In genomic region chr16:89445166-89445565, GRCh38 we compare ENCODE assay signal across 18 cellular contexts. TPM values are rescaled to one million over a fixed set of nuclear protein-coding genes. Genes with fewer than 3 reads are reported as not detected.
DNase-seq lines count a peak whose midpoint lies in the region; ATAC-seq, FAIRE-seq and TF ChIP-seq lines count a peak whose summit lies in the region.
"Had no signal": no experiment of that assay in that cellular context is flagged by ENCODE, and none has a peak within 500 bp of the region (broad histone marks: within the 10 kb centered on the region; RNA-seq: fewer than 3 reads in every experiment).

No MANE protein-coding gene starts in this region.

- TF ChIP-seq CTCF in HEK293 (tag by site-specific recombination; IDR thresholded peaks at IDR 0.05) (no peak), K562 (IDR thresholded peaks at IDR 0.05 in 2 of 3, conservative IDR thresholded peaks at IDR 0.05 in 1 of 3; ENCODE audit: insufficient read depth in 2 of 3, low read depth in 1 of 3, low read length in 3 of 3) (no peak), nephron progenitor cell (IDR thresholded peaks at IDR 0.05) (no peak)

- H4K20me1 ChIP-seq in K562 (replicated peaks; ENCODE audit: control insufficient read depth, insufficient read depth, low read length) = peaks cover 90% of the 10 kb centered on the region

- H3K4me1 ChIP-seq in HEK293 (ENCODE audit: control insufficient read depth, insufficient read depth, low read length) (peaks cover 38% of the 10 kb centered on the region), K562 (replicated peaks in 1 of 2; ENCODE audit: control insufficient read depth in 2 of 2, insufficient read depth in 2 of 2, low read length in 2 of 2) (peaks cover 50 to 56% of the 10 kb centered on the region in 2 experiments)

- H3K79me2 ChIP-seq in K562 (ENCODE audit: control insufficient read depth, insufficient read depth, low read length) = peaks cover 99% of the 10 kb centered on the region

- no peaks in the 10 kb centered on the region for H3K36me3 ChIP-seq in HEK293 (ENCODE audit: control insufficient read depth in 2 of 2, insufficient read depth in 1 of 2, low read length in 2 of 2)
- peaks cover 4% of the 10 kb centered on the region; the same call in 2 of the 3 replicates for H3K36me3 ChIP-seq in K562 (ENCODE audit: control insufficient read depth, insufficient read depth, low read length)
- H3K36me3 ChIP-seq: adrenal gland had no signal

- H3K4me2 ChIP-seq in K562 (ENCODE audit: insufficient read depth, low read length) = no peak overlapping the region

- H3K9me3 Mint-ChIP-seq in T-helper 1 cell treated with Interleukin-12 subunit alpha and Interleukin-12 subunit beta and Interleukin-4 antibody, amounts not matched to agents 30 μg/mL and 1 μg/mL, for 36 hours = no peaks in the 10 kb centered on the region
- no peaks in the 10 kb centered on the region for H3K9me3 Mint-ChIP-seq in nephron progenitor cell

- H3K4me3 ChIP-seq in HEK293 (ENCODE audit: low read depth, low read length) (no peak overlapping the region), K562 (no peak overlapping the region)
- H3K4me3 ChIP-seq: adrenal gland, lung had no signal

- H2AFZ ChIP-seq in K562 (ENCODE audit: low read depth, low read length) = no peak overlapping the region

- no peak for TF ChIP-seq EP300 in K562 (IDR thresholded peaks at IDR 0.05; ENCODE audit: low read length)

- POLR2A ChIA-PET in HEK293 (lab: Yijun Ruan, JAX) = interaction anchor here (1.2 kb wide), 1 partner anchor 29 kb away, joined by 4 read pairs; no protein-coding TSS in a partner anchor
- POLR2A ChIA-PET in K562 (lab: Yijun Ruan, JAX) = interaction anchor here (1.0 to 1.3 kb wide), 3 partner anchors 19 to 76 kb away, joined by 3 to 8 read pairs (median 3); no protein-coding TSS in a partner anchor

- CTCF ChIA-PET in HEK293 (lab: Yijun Ruan, JAX) (interaction anchor here (0.6 kb wide), 1 partner anchor 65 kb away, joined by 4 read pairs; no protein-coding TSS in a partner anchor), K562 (lab: Yijun Ruan, JAX; ENCODE audit: low intra/inter-chr PET ratio) (no interaction called here)

- no peak for TF ChIP-seq RAD21 in K562 (CRISPR knock-in tag; conservative IDR thresholded peaks at IDR 0.05 in 1 of 2, IDR thresholded peaks at IDR 0.05 in 1 of 2)

- no peak for FAIRE-seq in K562 (lab: Jason Lieb, UNC)
- FAIRE-seq: colon, GM19239, TTC549 had no signal

- H3K27me3 ChIP-seq in K562 (ENCODE audit: control insufficient read depth in 2 of 2, insufficient read depth in 2 of 2, low read length in 2 of 2) = no peaks in the 10 kb centered on the region
- H3K27me3 ChIP-seq: adrenal gland had no signal

- peak overlapping the region in 1 of 2 experiments; percentile 53; a peak in 1 of 4 replicates for H3K9ac ChIP-seq in K562 (ENCODE audit: insufficient read depth in 1 of 2, low read depth in 2 of 2, low read length in 2 of 2)

- BruUV-seq in K562 (replicated peaks; lab: Mats Ljungman, UMichigan) = no TSS peak

- peaks cover 75% of the 10 kb centered on the region for H3K4me1 Mint-ChIP-seq in T-helper 1 cell treated with Interleukin-12 subunit alpha and Interleukin-12 subunit beta and Interleukin-4 antibody, amounts not matched to agents 30 μg/mL and 1 μg/mL, for 36 hours (ENCODE audit: low read depth)
- peaks cover 83% of the 10 kb centered on the region for H3K4me1 Mint-ChIP-seq in nephron progenitor cell

- 66% methylated on average over 5 of the region's 5 CpGs for WGBS in K562 (ENCODE audit: insufficient coverage, low coverage, missing lambda C conversion rate)

- ATAC-seq in K562 (no peak), GM19397 (IDR thresholded peaks at IDR 0.05; ENCODE audit: unreplicated experiment) (no peak), HG02884 (IDR thresholded peaks at IDR 0.05; ENCODE audit: unreplicated experiment) (no peak)

- in situ Hi-C loops in K562 (cut with MboI) = no loop called here

- TF ChIP-seq POLR2A in K562 (conservative IDR thresholded peaks at IDR 0.05) = no peak

- H3K27ac ChIP-seq in HEK293 (ENCODE audit: extremely low read depth, low read depth, low read length) = no peak overlapping the region
- no peak overlapping the region for H3K27ac ChIP-seq in K562 (ENCODE audit: extremely low read depth, low read depth, low read length)
- H3K27ac ChIP-seq: adrenal gland had no signal

- peaks cover 3% of the 10 kb centered on the region for H3K36me3 Mint-ChIP-seq in T-helper 1 cell treated with Interleukin-12 subunit alpha and Interleukin-12 subunit beta and Interleukin-4 antibody, amounts not matched to agents 30 μg/mL and 1 μg/mL, for 36 hours (ENCODE audit: low read depth)
- peaks cover 26% of the 10 kb centered on the region for H3K36me3 Mint-ChIP-seq in nephron progenitor cell (ENCODE audit: low read depth)

- peak overlapping the region; percentile 10 for H3K27ac Mint-ChIP-seq in T-helper 1 cell treated with Interleukin-12 subunit alpha and Interleukin-12 subunit beta and Interleukin-4 antibody, amounts not matched to agents 30 μg/mL and 1 μg/mL, for 36 hours
- peak overlapping the region; percentile 90 for H3K27ac Mint-ChIP-seq in nephron progenitor cell

- H3K9me1 ChIP-seq in K562 (ENCODE audit: control insufficient read depth, insufficient read depth, low read length) = peaks cover 26% of the 10 kb centered on the region

- H3K9me3 ChIP-seq in HEK293 (ENCODE audit: control insufficient read depth, insufficient read depth, low read depth, low read length) (no peaks in the 10 kb centered on the region), K562 (replicated peaks; ENCODE audit: control insufficient read depth, insufficient read depth, low read depth, low read length) (no peaks in the 10 kb centered on the region)
- H3K9me3 ChIP-seq: adrenal gland, Caco-2 had no signal

- H3K4me3 Mint-ChIP-seq in T-helper 1 cell treated with Interleukin-12 subunit alpha and Interleukin-12 subunit beta and Interleukin-4 antibody, amounts not matched to agents 30 μg/mL and 1 μg/mL, for 36 hours = no peak overlapping the region
- no peak overlapping the region for H3K4me3 Mint-ChIP-seq in nephron progenitor cell

- no peaks in the 10 kb centered on the region for H3K27me3 Mint-ChIP-seq in T-helper 1 cell treated with Interleukin-12 subunit alpha and Interleukin-12 subunit beta and Interleukin-4 antibody, amounts not matched to agents 30 μg/mL and 1 μg/mL, for 36 hours (ENCODE audit: low read depth)
- no peaks in the 10 kb centered on the region for H3K27me3 Mint-ChIP-seq in nephron progenitor cell (ENCODE audit: low read depth, poor library complexity)

- intact Hi-C loops in K562 (cut with micrococcal nuclease) = no loop called here

- DNase-seq in T-helper 1 cell (no peak), K562 (ENCODE audit: extremely low read depth in 1 of 4, low spot score in 3 of 4) (no peak), nephron progenitor cell (no peak), glomerular visceral epithelial cell (ENCODE audit: extremely low spot score) (no peak)
- DNase-seq: 8988T, adrenal gland, Caco-2, GF-D8, NCI-H187 treated with DMSO at 0.1 percent for 48 hours, NCI-H524 treated with DMSO at 0.1 percent for 48 hours had no signal

TF ChIP-seq in K562, 482 proteins besides CTCF, POLR2A, EP300 and RAD21 (continues in another document):
- TF ChIP-seq POLR2G (IDR thresholded peaks at IDR 0.05; ENCODE audit: low read depth, low read length) = 0 out of 2 replicates have a peak, but pooled peaks have one; percentile 2
- no peak for TF ChIP-seq ZNF785 (CRISPR knock-in tag; IDR thresholded peaks at IDR 0.05)
- TF ChIP-seq, protein P1, sequence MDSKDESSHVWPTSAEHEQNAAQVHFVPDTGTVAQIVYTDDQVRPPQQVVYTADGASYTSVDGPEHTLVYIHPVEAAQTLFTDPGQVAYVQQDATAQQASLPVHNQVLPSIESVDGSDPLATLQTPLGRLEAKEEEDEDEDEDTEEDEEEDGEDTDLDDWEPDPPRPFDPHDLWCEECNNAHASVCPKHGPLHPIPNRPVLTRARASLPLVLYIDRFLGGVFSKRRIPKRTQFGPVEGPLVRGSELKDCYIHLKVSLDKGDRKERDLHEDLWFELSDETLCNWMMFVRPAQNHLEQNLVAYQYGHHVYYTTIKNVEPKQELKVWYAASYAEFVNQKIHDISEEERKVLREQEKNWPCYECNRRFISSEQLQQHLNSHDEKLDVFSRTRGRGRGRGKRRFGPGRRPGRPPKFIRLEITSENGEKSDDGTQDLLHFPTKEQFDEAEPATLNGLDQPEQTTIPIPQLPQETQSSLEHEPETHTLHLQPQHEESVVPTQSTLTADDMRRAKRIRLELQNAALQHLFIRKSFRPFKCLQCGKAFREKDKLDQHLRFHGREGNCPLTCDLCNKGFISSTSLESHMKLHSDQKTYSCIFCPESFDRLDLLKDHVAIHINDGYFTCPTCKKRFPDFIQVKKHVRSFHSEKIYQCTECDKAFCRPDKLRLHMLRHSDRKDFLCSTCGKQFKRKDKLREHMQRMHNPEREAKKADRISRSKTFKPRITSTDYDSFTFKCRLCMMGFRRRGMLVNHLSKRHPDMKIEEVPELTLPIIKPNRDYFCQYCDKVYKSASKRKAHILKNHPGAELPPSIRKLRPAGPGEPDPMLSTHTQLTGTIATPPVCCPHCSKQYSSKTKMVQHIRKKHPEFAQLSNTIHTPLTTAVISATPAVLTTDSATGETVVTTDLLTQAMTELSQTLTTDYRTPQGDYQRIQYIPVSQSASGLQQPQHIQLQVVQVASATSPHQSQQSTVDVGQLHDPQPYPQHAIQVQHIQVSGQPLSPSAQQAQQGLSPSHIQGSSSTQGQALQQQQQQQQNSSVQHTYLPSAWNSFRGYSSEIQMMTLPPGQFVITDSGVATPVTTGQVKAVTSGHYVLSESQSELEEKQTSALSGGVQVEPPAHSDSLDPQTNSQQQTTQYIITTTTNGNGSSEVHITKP (IDR thresholded peaks at IDR 0.05; ENCODE audit: partially characterized antibody) = peak; percentile 83

RNA-seq across cellular contexts. Expression of gene ANKRD11, which starts 45.2 kb away (rescaled TPM):
- 521 and 557 TPM in 2 replicates for total RNA-seq in K562 (2011; cell fraction: chromatin; rRNA removed; ENCODE audit: low replicate concordance)
- total RNA-seq in K562 (2011; cell fraction: nucleolus; rRNA removed) = 219 and 271 TPM in 2 replicates
- total RNA-seq in K562 (2011; cell fraction: nucleoplasm; rRNA removed) = 280 and 307 TPM in 2 replicates
- total RNA-seq in K562 (2014; rRNA removed) (49.2 and 58.7 TPM in 2 replicates), K562 (2014; rRNA removed; fragmentation: Illumina TruSeq; extraction: Trizol) (25.4 and 31.7 TPM in 2 replicates), K562 (2015; rRNA removed; fragmentation: Illumina TruSeq; extraction: Trizol) (26.9 and 27.6 TPM in 2 replicates), K562 (2021) (114 and 126 TPM in 2 replicates)
- polyA plus RNA-seq in K562 (2011; rRNA removed) (24.1 and 24.5 TPM in 2 replicates), K562 (2014; fragmentation: Illumina TruSeq; extraction: Trizol) (41.9 and 66.8 TPM in 2 replicates), K562 (2014; fragmentation: Nextera tagmentation; extraction: Ambion mirVana) (1 to 10 TPM; 4.7 to 5.4 TPM), K562 (2014; rRNA removed) (75.6 and 83.7 TPM in 2 replicates)
- 24.1 and 43.3 TPM in 2 replicates for polyA plus RNA-seq in K562 (2011; cell fraction: cytosol; rRNA removed)
- 82.4 and 115 TPM in 2 replicates for polyA plus RNA-seq in K562 (2011; cell fraction: nucleus; rRNA removed)
- polyA plus RNA-seq in K562 (2012) = 58.0 and 101 TPM in 2 replicates
- polyA minus RNA-seq in K562 (2011; rRNA and poly(A)+ RNA removed) = 22.7 and 27.7 TPM in 2 replicates
- 41.4 and 57.3 TPM in 2 replicates for polyA minus RNA-seq in K562 (2011; cell fraction: cytosol; rRNA and poly(A)+ RNA removed)
- polyA minus RNA-seq in K562 (2011; cell fraction: nucleus; rRNA and poly(A)+ RNA removed) = 37.2 and 51.5 TPM in 2 replicates
